ENCODE assay signal across 14 cellular contexts in the genomic region with DNA sequence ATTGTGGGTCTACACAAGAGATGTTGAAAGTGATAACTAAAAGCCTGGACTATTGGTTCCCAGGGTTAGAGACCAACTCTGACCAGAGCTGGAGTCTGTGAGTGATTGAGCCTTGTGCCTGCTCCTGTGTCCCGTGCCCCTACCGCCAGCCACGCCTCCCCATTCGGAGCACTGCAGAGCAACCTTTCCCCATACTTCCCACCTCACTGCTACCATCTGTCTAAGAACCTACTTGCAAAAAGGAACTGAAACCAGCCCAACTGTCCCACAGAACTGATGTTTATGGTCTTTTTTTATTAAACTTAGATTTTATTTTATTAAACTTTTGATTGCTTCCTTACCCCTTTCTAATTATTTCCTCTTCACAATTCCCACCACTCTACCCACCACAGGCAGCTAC.
DNase-seq lines count a peak whose midpoint lies in the region; ATAC-seq and TF ChIP-seq lines count a peak whose summit lies in the region.
"Had no signal": no experiment of that assay in that cellular context is flagged by ENCODE, and none has a peak within 500 bp of the region (broad histone marks: within the 10 kb centered on the region; RNA-seq: fewer than 3 reads in every experiment).

No MANE protein-coding gene starts in this region.

- H3K36me3 Mint-ChIP-seq in effector memory CD8-positive, alpha-beta T cell (ENCODE audit: insufficient read depth) = no peaks in the 10 kb centered on the region

- peaks cover 0 to 1% of the 10 kb centered on the region in 2 donors for H3K4me1 Mint-ChIP-seq in effector memory CD8-positive, alpha-beta T cell (ENCODE audit: low read depth in 2 of 2)

- peak overlapping the region; percentile 57 for H3K4me3 ChIP-seq in MM.1S (ENCODE audit: low read length)
- H3K4me3 ChIP-seq: ovary, thoracic aorta had no signal

- peak overlapping the region; percentile 92 for H3K4me2 ChIP-seq in MM.1S (ENCODE audit: low read depth, low read length)

- peaks cover 17 to 21% of the 10 kb centered on the region in 2 donors for H3K27me3 Mint-ChIP-seq in effector memory CD8-positive, alpha-beta T cell

- no peaks in the 10 kb centered on the region for H3K9me3 ChIP-seq in MM.1S (replicated peaks; ENCODE audit: insufficient read depth, low read length)
- H3K9me3 ChIP-seq: ovary, thoracic aorta had no signal

- no peaks in the 10 kb centered on the region for H4K20me1 ChIP-seq in MM.1S (ENCODE audit: insufficient read depth, low read length)

- H3K27ac Mint-ChIP-seq in effector memory CD8-positive, alpha-beta T cell = no peak overlapping the region

- peak overlapping the region; percentile 95 for H3K27ac ChIP-seq in MM.1S (ENCODE audit: low read length)
- H3K27ac ChIP-seq: ovary, thoracic aorta had no signal

- TF ChIP-seq CTCF in MM.1S (IDR thresholded peaks at IDR 0.05; ENCODE audit: low read length) = no peak

- H3K4me1 ChIP-seq in MM.1S (ENCODE audit: low read length) = peaks cover 59% of the 10 kb centered on the region

- no peaks in the 10 kb centered on the region for H3K9me2 ChIP-seq in MM.1S (replicated peaks; ENCODE audit: insufficient read depth, low read length)

- no peaks in the 10 kb centered on the region for H3K27me3 ChIP-seq in MM.1S (replicated peaks; ENCODE audit: insufficient read depth, low read length)
- H3K27me3 ChIP-seq: ovary had no signal

- H2AFZ ChIP-seq in MM.1S (ENCODE audit: low read length) = no peak overlapping the region

- no peaks in the 10 kb centered on the region for H3K9me3 Mint-ChIP-seq in effector memory CD8-positive, alpha-beta T cell

- no peaks in the 10 kb centered on the region for H3K36me3 ChIP-seq in MM.1S (replicated peaks; ENCODE audit: insufficient read depth, low read length)
- H3K36me3 ChIP-seq: ovary, thoracic aorta had no signal

- H3K9ac ChIP-seq in MM.1S (ENCODE audit: low read length) = peak overlapping the region; percentile 76

- H3K79me2 ChIP-seq in MM.1S (ENCODE audit: low read length) = peaks cover 16% of the 10 kb centered on the region

- H3K4me3 Mint-ChIP-seq in effector memory CD8-positive, alpha-beta T cell = no peak overlapping the region

- H3F3A ChIP-seq in MM.1S (ENCODE audit: insufficient read depth, low read length) = peaks cover 34% of the 10 kb centered on the region

- ATAC-seq in GM19452 (IDR thresholded peaks at IDR 0.05; ENCODE audit: unreplicated experiment) = peak; percentile 63
- peak; percentile 77 for ATAC-seq in HG02943 (IDR thresholded peaks at IDR 0.05; ENCODE audit: low read depth, unreplicated experiment)
- ATAC-seq in effector memory CD8-positive, alpha-beta T cell (replicated peaks) = no peak
- ATAC-seq: left colon, PC-3 had no signal

- DNase-seq in Ammon's horn (ENCODE audit: low spot score) (peak; percentile 42), MM.1S (peak; percentile 84), NCI-H1417 treated with DMSO at 0.1 percent for 48 hours (lab: John Stamatoyannopoulos, UW) (no peak), GM03348 (ENCODE audit: low spot score) (no peak), NCI-H2107 treated with DMSO at 0.1 percent for 48 hours (lab: John Stamatoyannopoulos, UW; ENCODE audit: unreplicated experiment) (no peak)
- DNase-seq in effector memory CD8-positive, alpha-beta T cell = no peak
- DNase-seq: cerebellar nuclear complex; ovary; PC-3; stimulated activated CD4-positive, alpha-beta T cell treated with anti-CD3 and anti-CD28 coated beads, Interleukin-4, amount 100 ng/mL, for 24 hours had no signal

Comparison
In these comparisons a context has a peak if more than half of its experiments do, and no peak if none do; other contexts are left out.
1. DNase-seq: peak in Ammon's horn (single experiment) and MM.1S (single experiment); none in NCI-H1417 treated with DMSO at 0.1 percent for 48 hours (single experiment), GM03348 (single experiment), NCI-H2107 treated with DMSO at 0.1 percent for 48 hours (single experiment) and effector memory CD8-positive, alpha-beta T cell (0 of 3).